ENCODE assay signal across 3 cellular contexts in genomic region chr15:60373745-60374144, GRCh38.
TF ChIP-seq lines count a peak whose summit lies in the region.

No MANE protein-coding gene starts in this region.

TF ChIP-seq in HepG2, 621 proteins besides CTCF, POLR2A, EP300 and RAD21:
- TF ChIP-seq PLSCR1 (CRISPR knock-in tag; IDR thresholded peaks at IDR 0.05; ENCODE audit: borderline replicate concordance): no peak
- 0 out of 2 replicates have a peak, but pooled peaks have one; percentile 3 for TF ChIP-seq ZNF788 (CRISPR knock-in tag; IDR thresholded peaks at IDR 0.05; ENCODE audit: borderline replicate concordance)
- no peak for TF ChIP-seq PPARG (CRISPR knock-in tag; conservative IDR thresholded peaks at IDR 0.05)

TF ChIP-seq in endothelial cell of umbilical vein, 7 proteins besides CTCF, POLR2A, EP300 and RAD21:
- TF ChIP-seq POLR2AphosphoS5 (IDR thresholded peaks at IDR 0.05; ENCODE audit: insufficient read depth, low read depth, low read length): peak; percentile 1
- TF ChIP-seq, protein P1, sequence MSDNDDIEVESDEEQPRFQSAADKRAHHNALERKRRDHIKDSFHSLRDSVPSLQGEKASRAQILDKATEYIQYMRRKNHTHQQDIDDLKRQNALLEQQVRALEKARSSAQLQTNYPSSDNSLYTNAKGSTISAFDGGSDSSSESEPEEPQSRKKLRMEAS (IDR thresholded peaks at IDR 0.05; ENCODE audit: insufficient read depth, insufficient read length): no peak

TF ChIP-seq in HEK293T, 16 proteins besides CTCF, POLR2A, EP300 and RAD21:
- TF ChIP-seq CTBP1 (IDR thresholded peaks at IDR 0.05; ENCODE audit: borderline replicate concordance) (no peak), FOXM1 (IDR thresholded peaks at IDR 0.05; ENCODE audit: borderline replicate concordance) (no peak), ARNT (IDR thresholded peaks at IDR 0.05) (no peak), FOXK2 (IDR thresholded peaks at IDR 0.05) (no peak), PKNOX1 (IDR thresholded peaks at IDR 0.05) (no peak), L3MBTL2 (conservative IDR thresholded peaks at IDR 0.05) (no peak), ELF4 (IDR thresholded peaks at IDR 0.05) (no peak), LEF1 (IDR thresholded peaks at IDR 0.05; ENCODE audit: borderline replicate concordance) (no peak), SUZ12 (IDR thresholded peaks at IDR 0.05) (no peak), TARDBP (IDR thresholded peaks at IDR 0.05) (no peak), HDGF (IDR thresholded peaks at IDR 0.05; ENCODE audit: borderline replicate concordance) (no peak), ZNF384 (IDR thresholded peaks at IDR 0.05) (no peak), SP1 (IDR thresholded peaks at IDR 0.05) (no peak), BHLHE40 (IDR thresholded peaks at IDR 0.05; ENCODE audit: borderline replicate concordance) (no peak), NFRKB (IDR thresholded peaks at IDR 0.05) (no peak), FOXA1 (IDR thresholded peaks at IDR 0.05) (no peak)
TF ChIP-seq in HEK293T: peak in this region for 0.
